1 cellular context compared by ENCODE assay signal in the genomic region with DNA sequence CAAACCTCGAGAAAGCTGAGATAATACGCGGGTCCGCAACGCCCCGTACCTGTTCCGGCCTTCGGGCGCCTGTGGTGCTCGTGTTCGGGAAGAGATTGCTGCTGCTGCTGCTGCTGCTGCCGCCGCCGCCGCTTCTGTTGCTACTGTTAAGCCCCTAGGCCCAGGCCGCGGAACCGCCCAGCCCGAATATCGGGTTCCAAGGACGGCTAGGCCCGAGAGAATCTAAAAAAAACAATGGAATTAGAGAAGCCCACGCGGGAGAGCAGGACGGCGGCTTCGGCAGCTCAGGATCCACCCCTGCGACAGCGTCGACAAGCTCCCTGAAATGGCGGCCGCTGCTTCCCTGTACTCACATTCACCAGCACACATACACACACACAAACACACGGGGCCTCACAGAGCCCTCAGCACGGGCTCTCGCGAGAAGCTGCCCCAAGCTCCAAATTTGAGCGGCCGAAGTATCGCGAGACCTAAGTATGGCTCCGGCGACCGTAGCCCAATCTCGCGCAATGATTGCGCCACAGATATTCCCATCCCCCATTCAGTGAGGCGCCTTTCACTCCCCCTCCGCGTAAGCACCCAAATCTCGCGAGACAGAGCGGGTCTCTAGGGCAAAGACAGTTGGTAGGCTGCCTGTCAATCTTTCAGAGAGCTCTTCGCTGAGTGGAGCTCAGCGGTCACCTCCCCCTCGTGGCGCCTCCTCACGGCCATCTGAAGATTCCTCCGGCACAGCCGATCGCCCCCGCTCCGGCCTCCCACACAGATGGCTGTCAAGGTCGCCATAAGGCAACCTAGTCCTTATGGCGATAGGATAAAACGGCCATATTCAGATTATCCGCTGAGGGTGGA.
TF ChIP-seq lines count a peak whose summit lies in the region.

RBM39 (minus strand) TSS at position 369 of the 849 bp plus-strand sequence. CDS start 1,386 bp downstream, outside the sequence.

TF ChIP-seq in H1, 55 proteins besides CTCF, POLR2A, EP300 and RAD21:
- peak; percentile 95 for TF ChIP-seq GTF2F1 (IDR thresholded peaks at IDR 0.05; ENCODE audit: borderline replicate concordance, low read depth, low read length)
- no peak for TF ChIP-seq MAFK (IDR thresholded peaks at IDR 0.05; ENCODE audit: low read depth, low read length)
- TF ChIP-seq SP2 (IDR thresholded peaks at IDR 0.05; ENCODE audit: low read length), result peak; percentile 65
- TF ChIP-seq KDM4A (IDR thresholded peaks at IDR 0.05; ENCODE audit: low read depth, low read length, severe bottlenecking), result peak; percentile 100
- TF ChIP-seq PHF8 (conservative IDR thresholded peaks at IDR 0.05; ENCODE audit: low read depth, low read length), result peak; percentile 96
- TF ChIP-seq NRF1 (IDR thresholded peaks at IDR 0.05; ENCODE audit: low read depth, low read length), result no peak
- TF ChIP-seq CREB1 (IDR thresholded peaks at IDR 0.05), result peak; percentile 94
- 0 out of 4 replicates have a peak, but pooled peaks of 1 of the 2 experiments have one; percentile 26 for TF ChIP-seq HDAC2 (IDR thresholded peaks at IDR 0.05; ENCODE audit: borderline replicate concordance in 1 of 2, low read depth in 2 of 2, low read length in 2 of 2)
- no peak for TF ChIP-seq KDM5A (IDR thresholded peaks at IDR 0.05; ENCODE audit: low read length)
- TF ChIP-seq POLR2AphosphoS5 (IDR thresholded peaks at IDR 0.05; ENCODE audit: low read depth, low read length), result peak; percentile 98
- no peak for TF ChIP-seq BCL11A (IDR thresholded peaks at IDR 0.05; ENCODE audit: low read depth in 2 of 2, low read length in 2 of 2)
- peak; percentile 100 for TF ChIP-seq CEBPB (IDR thresholded peaks at IDR 0.05; ENCODE audit: low read depth, low read length)
- no peak for TF ChIP-seq NANOG (IDR thresholded peaks at IDR 0.05; ENCODE audit: insufficient read depth, low read depth, low read length, poor library complexity, severe bottlenecking)
- TF ChIP-seq JUND (IDR thresholded peaks at IDR 0.05; ENCODE audit: low read length), result peak; percentile 61; the same call in 1 of the 2 replicates
- peak; percentile 98 for TF ChIP-seq TAF1 (IDR thresholded peaks at IDR 0.05; ENCODE audit: low read depth, low read length)
- TF ChIP-seq CTBP2 (IDR thresholded peaks at IDR 0.05; ENCODE audit: borderline replicate concordance, insufficient read depth, insufficient read length, low read length), result peak; percentile 84
- TF ChIP-seq POU5F1 (IDR thresholded peaks at IDR 0.05; ENCODE audit: low read depth, low read length), result no peak
- peak; percentile 100 for TF ChIP-seq BRCA1 (IDR thresholded peaks at IDR 0.05; ENCODE audit: low read depth, low read length)
- TF ChIP-seq SRF (IDR thresholded peaks at IDR 0.05; ENCODE audit: low read depth, low read length), result 0 out of 2 replicates have a peak, but pooled peaks have one; percentile 9
- TF ChIP-seq TCF12 (IDR thresholded peaks at IDR 0.05; ENCODE audit: low read depth, low read length), result no peak
- peak; percentile 74; the same call in 1 of the 2 replicates for TF ChIP-seq BACH1 (IDR thresholded peaks at IDR 0.05; ENCODE audit: low read length)
- peak; percentile 57 to 93; a peak in 3 of 4 replicates for TF ChIP-seq SIN3A (conservative IDR thresholded peaks at IDR 0.05 in 1 of 2, IDR thresholded peaks at IDR 0.05 in 1 of 2; ENCODE audit: low read depth in 1 of 2, low read length in 2 of 2)
- peak; percentile 100 for TF ChIP-seq CHD2 (IDR thresholded peaks at IDR 0.05; ENCODE audit: low read length)
- peak; percentile 94 for TF ChIP-seq SP1 (IDR thresholded peaks at IDR 0.05; ENCODE audit: low read depth, low read length)
- peak; percentile 96 for TF ChIP-seq TBP (IDR thresholded peaks at IDR 0.05; ENCODE audit: low read depth, low read length)
- peak; percentile 52; the same call in 1 of the 2 replicates for TF ChIP-seq CHD1 (IDR thresholded peaks at IDR 0.05; ENCODE audit: low read depth, low read length)
- TF ChIP-seq KDM1A (IDR thresholded peaks at IDR 0.05; ENCODE audit: borderline replicate concordance, low read length), result no peak
- peak; percentile 91 for TF ChIP-seq SP4 (IDR thresholded peaks at IDR 0.05; ENCODE audit: low read length)
- peak; percentile 84 for TF ChIP-seq MAX (IDR thresholded peaks at IDR 0.05)
- 0 out of 2 replicates have a peak, but pooled peaks have one; percentile 18 for TF ChIP-seq TEAD4 (IDR thresholded peaks at IDR 0.05; ENCODE audit: low read depth, low read length)
- TF ChIP-seq, protein P1, sequence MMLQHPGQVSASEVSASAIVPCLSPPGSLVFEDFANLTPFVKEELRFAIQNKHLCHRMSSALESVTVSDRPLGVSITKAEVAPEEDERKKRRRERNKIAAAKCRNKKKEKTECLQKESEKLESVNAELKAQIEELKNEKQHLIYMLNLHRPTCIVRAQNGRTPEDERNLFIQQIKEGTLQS (IDR thresholded peaks at IDR 0.05; ENCODE audit: insufficient read depth, low read depth, low read length), result no peak
- TF ChIP-seq TAF7 (optimal IDR thresholded peaks at IDR 0.05; ENCODE audit: borderline replicate concordance, low read depth, low read length), result peak; percentile 98
- peak; percentile 97 for TF ChIP-seq YY1 (IDR thresholded peaks at IDR 0.05; ENCODE audit: low read depth, low read length)
- peak; percentile 99 for TF ChIP-seq ATF2 (IDR thresholded peaks at IDR 0.05; ENCODE audit: low read length)
- peak; percentile 95 for TF ChIP-seq EGR1 (IDR thresholded peaks at IDR 0.05; ENCODE audit: borderline replicate concordance, low read depth, low read length)
- TF ChIP-seq CBX5 (IDR thresholded peaks at IDR 0.05; ENCODE audit: low read depth, low read length), result no peak
TF ChIP-seq in H1: peak in this region for 26.
